Comparison of ENCODE assay signal across 10 cellular contexts in the genomic region with DNA sequence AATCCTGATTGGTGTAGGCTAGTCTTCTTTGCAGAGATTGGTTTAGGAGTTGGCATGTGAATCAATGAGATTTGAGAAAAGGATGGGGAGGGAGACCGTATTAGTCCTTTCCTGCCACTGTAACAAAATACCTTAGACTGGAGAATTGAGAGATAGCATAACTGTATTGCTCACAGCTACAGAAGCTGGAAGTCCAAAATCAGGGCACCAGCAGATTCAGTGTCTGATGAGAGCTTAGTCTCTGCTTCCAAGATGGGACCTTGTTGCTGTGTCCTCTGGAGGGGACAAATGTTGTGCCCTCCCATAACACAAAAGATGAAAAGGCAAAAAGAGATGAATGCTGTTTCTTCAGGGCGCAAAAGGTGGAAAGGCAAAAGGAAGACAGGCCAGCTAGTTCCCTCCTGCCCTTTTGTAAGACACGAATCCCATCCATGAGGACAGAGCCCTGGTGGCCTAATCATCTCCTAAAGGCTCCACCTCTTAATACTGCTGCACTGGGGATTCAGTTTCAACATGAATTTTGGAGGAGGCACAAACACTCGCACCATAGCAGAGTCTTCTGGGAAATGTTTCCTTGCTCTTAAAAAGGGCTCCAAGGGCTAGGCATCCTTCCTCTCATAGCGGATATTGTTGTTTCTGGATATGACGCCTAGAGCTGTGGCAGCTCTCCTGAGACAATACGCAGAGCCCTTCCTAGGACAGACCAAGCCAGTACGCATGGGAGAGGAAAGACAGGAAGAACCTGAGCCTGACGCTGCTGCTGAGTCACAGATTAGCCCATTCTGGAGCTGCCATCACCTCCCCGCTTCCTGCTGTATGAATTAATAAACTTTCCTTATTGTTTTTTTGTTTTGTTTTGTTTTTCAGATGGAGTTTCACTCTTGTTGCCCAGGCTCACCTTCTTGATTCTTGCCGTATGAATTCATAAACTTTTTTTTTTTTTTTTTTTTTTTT.
DNase-seq lines count a peak whose midpoint lies in the region; ATAC-seq and TF ChIP-seq lines count a peak whose summit lies in the region.
"Had no signal": no experiment of that assay in that cellular context is flagged by ENCODE, and none has a peak within 500 bp of the region (broad histone marks: within the 10 kb centered on the region; RNA-seq: fewer than 3 reads in every experiment).

No MANE protein-coding gene starts in this region.

- H3K9me3 Mint-ChIP-seq in activated CD4-positive, alpha-beta memory T cell treated with anti-CD3 and anti-CD28 coated beads, Interleukin-2, amount 10 ng/mL, durations not matched to agents 7 days and 5 days: peaks cover 28% of the 10 kb centered on the region
- peaks cover 7 to 12% of the 10 kb centered on the region in 2 donors for H3K9me3 Mint-ChIP-seq in activated naive CD4-positive, alpha-beta T cell treated with anti-CD3 and anti-CD28 coated beads, Interleukin-2, amount 50 U/mL, for 72 hours

- H3K4me1 Mint-ChIP-seq in activated CD4-positive, alpha-beta memory T cell treated with anti-CD3 and anti-CD28 coated beads, Interleukin-2, amount 10 ng/mL, durations not matched to agents 7 days and 5 days: peaks cover 12% of the 10 kb centered on the region

- peak; percentile 25 for DNase-seq in M059J (ENCODE audit: low read depth)
- DNase-seq in brain microvascular endothelial cell: peak; percentile 80
- DNase-seq in hepatic stellate cell (ENCODE audit: low spot score): peak; percentile 62
- peak; percentile 52 for DNase-seq in sciatic nerve (ENCODE audit: low spot score)
- no peak for DNase-seq in activated CD4-positive, alpha-beta memory T cell treated with anti-CD3 and anti-CD28 coated beads, Interleukin-2, amount 10 ng/mL, durations not matched to agents 7 days and 5 days
- DNase-seq in activated naive CD4-positive, alpha-beta T cell treated with anti-CD3 and anti-CD28 coated beads, Interleukin-2, amount 50 U/mL, for 72 hours (ENCODE audit: low spot score in 2 of 2): no peak
- DNase-seq: activated CD4-positive, alpha-beta T cell treated with anti-CD3 and anti-CD28 coated beads for 1 hour; NCI-H510A treated with DMSO at 0.1 percent for 48 hours had no signal

- ATAC-seq in sciatic nerve (peak; percentile 59), GM19397 (IDR thresholded peaks at IDR 0.05; ENCODE audit: unreplicated experiment) (no peak), GM21717 (IDR thresholded peaks at IDR 0.05; ENCODE audit: unreplicated experiment) (no peak)
- no peak for ATAC-seq in activated naive CD4-positive, alpha-beta T cell treated with anti-CD3 and anti-CD28 coated beads, Interleukin-2, amount 50 U/mL, for 72 hours

- CTCF ChIA-PET in activated CD4-positive, alpha-beta memory T cell treated with anti-CD3 and anti-CD28 coated beads, Interleukin-2, amount 10 ng/mL, durations not matched to agents 7 days and 5 days (lab: Charles Lee): no interaction called here

- H3K27ac Mint-ChIP-seq in activated CD4-positive, alpha-beta memory T cell treated with anti-CD3 and anti-CD28 coated beads, Interleukin-2, amount 10 ng/mL, durations not matched to agents 7 days and 5 days: no peak overlapping the region
- H3K27ac Mint-ChIP-seq in activated naive CD4-positive, alpha-beta T cell treated with anti-CD3 and anti-CD28 coated beads, Interleukin-2, amount 50 U/mL, for 72 hours: peak overlapping the region in 1 of 2 donors; percentile 56

- H3K36me3 Mint-ChIP-seq in activated CD4-positive, alpha-beta memory T cell treated with anti-CD3 and anti-CD28 coated beads, Interleukin-2, amount 10 ng/mL, durations not matched to agents 7 days and 5 days (ENCODE audit: low read depth): peaks cover 33% of the 10 kb centered on the region
- H3K36me3 Mint-ChIP-seq in activated naive CD4-positive, alpha-beta T cell treated with anti-CD3 and anti-CD28 coated beads, Interleukin-2, amount 50 U/mL, for 72 hours: peaks cover 15 to 35% of the 10 kb centered on the region in 2 donors

- no peak overlapping the region for H3K4me3 ChIP-seq in brain microvascular endothelial cell (ENCODE audit: low read depth, low read length)

- no peak overlapping the region for H3K4me3 Mint-ChIP-seq in activated CD4-positive, alpha-beta memory T cell treated with anti-CD3 and anti-CD28 coated beads, Interleukin-2, amount 10 ng/mL, durations not matched to agents 7 days and 5 days

- in situ Hi-C loops in brain microvascular endothelial cell (cut with HindIII; ENCODE audit: low pct_ligation_motif_present, low sequenced_read_pairs): no loop called here

- H3K27me3 ChIP-seq in brain microvascular endothelial cell (replicated peaks): no peaks in the 10 kb centered on the region

- H3K27me3 Mint-ChIP-seq in activated CD4-positive, alpha-beta memory T cell treated with anti-CD3 and anti-CD28 coated beads, Interleukin-2, amount 10 ng/mL, durations not matched to agents 7 days and 5 days: peaks cover 28% of the 10 kb centered on the region

- POLR2A ChIA-PET in activated CD4-positive, alpha-beta memory T cell treated with anti-CD3 and anti-CD28 coated beads, Interleukin-2, amount 10 ng/mL, durations not matched to agents 7 days and 5 days (lab: Charles Lee): no interaction called here

- H3K27ac ChIP-seq in brain microvascular endothelial cell: peak overlapping the region; percentile 1

- intact Hi-C loops in sciatic nerve (cut with DNase I): no loop called here

- no peak for TF ChIP-seq CTCF in brain microvascular endothelial cell (IDR thresholded peaks at IDR 0.05; ENCODE audit: low read depth, low read length, missing control alignments)

- no peaks in the 10 kb centered on the region for H3K36me3 ChIP-seq in brain microvascular endothelial cell (replicated peaks)

Comparison
In these comparisons a context has a peak if more than half of its experiments do, and no peak if none do; other contexts are left out.
1. DNase-seq: peak in M059J (single experiment), brain microvascular endothelial cell (single experiment), hepatic stellate cell (single experiment) and sciatic nerve (single experiment); none in activated CD4-positive, alpha-beta memory T cell treated with anti-CD3 and anti-CD28 coated beads, Interleukin-2, amount 10 ng/mL, durations not matched to agents 7 days and 5 days (single experiment) and activated naive CD4-positive, alpha-beta T cell treated with anti-CD3 and anti-CD28 coated beads, Interleukin-2, amount 50 U/mL, for 72 hours (0 of 2).